18 cellular contexts compared by ENCODE assay signal in genomic region chr2:120203341-120204021, GRCh38. TPM values are rescaled to one million over a fixed set of nuclear protein-coding genes. Genes with fewer than 3 reads are reported as not detected.
DNase-seq lines count a peak whose midpoint lies in the region; ATAC-seq and TF ChIP-seq lines count a peak whose summit lies in the region.
"Had no signal": no experiment of that assay in that cellular context is flagged by ENCODE, and none has a peak within 500 bp of the region (broad histone marks: within the 10 kb centered on the region; RNA-seq: fewer than 3 reads in every experiment).

No MANE protein-coding gene starts in this region.

- TF ChIP-seq CTCF in CD14-positive monocyte (IDR thresholded peaks at IDR 0.05), result no peak
- no peak for TF ChIP-seq CTCF in IMR-90 (conservative IDR thresholded peaks at IDR 0.05; ENCODE audit: low read depth, low read length)

- 66% methylated on average over 5 of the region's 9 CpGs; no CpG with 5 or more reads in 1 of the 2 experiments for WGBS in IMR-90 (ENCODE audit: extremely low coverage in 2 of 2, insufficient read length in 1 of 2), 2 experiments
- WGBS in neuronal stem cell (ENCODE audit: extremely low coverage in 2 of 2, insufficient read length in 2 of 2, insufficient replicate concordance in 1 of 2), 2 donors, result no CpG with 5 or more reads among the region's 9 CpGs

- no peak overlapping the region for H3K4ac ChIP-seq in IMR-90 (ENCODE audit: low read depth, low read length)
- no peak overlapping the region for H3K4ac ChIP-seq in neuronal stem cell (ENCODE audit: low read length)

- no peak overlapping the region for H4K5ac ChIP-seq in IMR-90 (ENCODE audit: low read depth, low read length)

- H3K4me3 Mint-ChIP-seq in CD14-positive monocyte, result peak overlapping the region in 1 of 2 donors; percentile 53
- no peak overlapping the region for H3K4me3 Mint-ChIP-seq in activated T-helper 1 cell treated with anti-CD3 and anti-CD28 coated beads, Interleukin-12 subunit alpha, Interleukin-12 subunit beta, Interleukin-2, Interleukin-4 antibody, amounts not matched to agents 30 ng/mL and 10 ng/mL and 1 ng/mL, durations not matched to agents 14 hours and 24 hours and 36 hours
- H3K4me3 Mint-ChIP-seq: activated naive CD8-positive, alpha-beta T cell; activated T-cell treated with anti-CD3 and anti-CD28 coated beads, Interleukin-2, amount 50 U/mL, for 24 hours; HFFc6; stimulated activated effector memory CD8-positive, alpha-beta T cell treated with anti-CD3 and anti-CD28 coated beads, Interleukin-12 subunit alpha, Interleukin-12 subunit beta, amount 100 ng/mL, for 72 hours had no signal

- peaks cover 21% of the 10 kb centered on the region for H3K4me1 Mint-ChIP-seq in CD14-positive monocyte
- peaks cover 8% of the 10 kb centered on the region for H3K4me1 Mint-ChIP-seq in activated T-helper 1 cell treated with anti-CD3 and anti-CD28 coated beads, Interleukin-12 subunit alpha, Interleukin-12 subunit beta, Interleukin-2, Interleukin-4 antibody, amounts not matched to agents 30 ng/mL and 10 ng/mL and 1 ng/mL, durations not matched to agents 14 hours and 24 hours and 36 hours (ENCODE audit: low read depth)
- H3K4me1 Mint-ChIP-seq: stimulated activated effector memory CD8-positive, alpha-beta T cell treated with anti-CD3 and anti-CD28 coated beads, Interleukin-12 subunit alpha, Interleukin-12 subunit beta, amount 100 ng/mL, for 72 hours had no signal

- no peak overlapping the region for H2AK9ac ChIP-seq in IMR-90 (replicated peaks; ENCODE audit: low read depth, low read length, poor library complexity)

- H3K4me2 ChIP-seq in IMR-90 (ENCODE audit: low read depth, low read length) (no peak overlapping the region), neuronal stem cell (ENCODE audit: insufficient read depth, low read length, poor library complexity, severe bottlenecking) (no peak overlapping the region)
- H3K4me2 ChIP-seq: smooth muscle cell had no signal

- in situ Hi-C loops in IMR-90 (cut with MboI; ENCODE audit: low sequenced_read_pairs), result no loop called here

- no peak overlapping the region for H2BK12ac ChIP-seq in neuronal stem cell (ENCODE audit: low read length)

- TF ChIP-seq POLR2A in IMR-90 (IDR thresholded peaks at IDR 0.05; ENCODE audit: low read depth, low read length), result no peak

- POLR2A ChIA-PET in IMR-90 (lab: Charles Lee; ENCODE audit: unreplicated experiment), result no interaction called here

- H3K9ac ChIP-seq in IMR-90 (ENCODE audit: low read depth, low read length) (no peak overlapping the region), neuronal stem cell (ENCODE audit: low read depth, low read length, poor library complexity) (no peak overlapping the region)

- H3K9me1 ChIP-seq in IMR-90 (ENCODE audit: insufficient read depth, low read length), result no peaks in the 10 kb centered on the region

- TF ChIP-seq RAD21 in IMR-90 (IDR thresholded peaks at IDR 0.05; ENCODE audit: low read length), result no peak

- no peak overlapping the region for H2BK20ac ChIP-seq in IMR-90 (ENCODE audit: low read depth, low read length)

- ATAC-seq in IMR-90 (ENCODE audit: low read depth), result no peak
- peak; percentile 21 for ATAC-seq in Right ventricle myocardium superior (ENCODE audit: poor library complexity)
- no peak for ATAC-seq in HG03159 (IDR thresholded peaks at IDR 0.05; ENCODE audit: unreplicated experiment)

- H2BK120ac ChIP-seq in IMR-90 (ENCODE audit: low read depth, low read length), result no peak overlapping the region
- no peak overlapping the region for H2BK120ac ChIP-seq in neuronal stem cell (ENCODE audit: low read depth, low read length)

- H3K9me3 ChIP-seq in IMR-90 (ENCODE audit: control insufficient read depth, insufficient read depth, low read length), result no peaks in the 10 kb centered on the region
- H3K9me3 ChIP-seq in neuronal stem cell (replicated peaks in 1 of 2; ENCODE audit: control insufficient read depth in 2 of 2, insufficient read depth in 1 of 2, low read depth in 1 of 2, low read length in 2 of 2), result no peaks in the 10 kb centered on the region

- H3K36me3 ChIP-seq in IMR-90 (ENCODE audit: control insufficient read depth, insufficient read depth, low read length) (no peaks in the 10 kb centered on the region), neuronal stem cell (replicated peaks in 1 of 2; ENCODE audit: control insufficient read depth in 2 of 2, insufficient read depth in 2 of 2, low read length in 2 of 2) (no peaks in the 10 kb centered on the region)
- H3K36me3 ChIP-seq: esophagus squamous epithelium had no signal

- intact Hi-C loops in CD14-positive monocyte (cut with micrococcal nuclease), result no loop called here
- intact Hi-C loops in IMR-90 (cut with micrococcal nuclease), result no loop called here
- intact Hi-C loops in Right ventricle myocardium superior (cut with DNase I), result no loop called here
- intact Hi-C loops in activated T-helper 1 cell treated with anti-CD3 and anti-CD28 coated beads, Interleukin-12 subunit alpha, Interleukin-12 subunit beta, Interleukin-2, Interleukin-4 antibody, amounts not matched to agents 30 ng/mL and 10 ng/mL and 1 ng/mL, durations not matched to agents 14 hours and 24 hours and 36 hours (cut with micrococcal nuclease), result no loop called here

- no peak for DNase-seq in CD14-positive monocyte (ENCODE audit: low spot score)
- DNase-seq in IMR-90, result no peak
- DNase-seq in Right ventricle myocardium superior, result no peak
- no peak for DNase-seq in neuronal stem cell (ENCODE audit: low spot score)
- DNase-seq in NCI-H226, result no peak
- no peak for DNase-seq in stimulated activated CD8-positive, alpha-beta memory T cell treated with anti-CD3 and anti-CD28 coated beads, Interleukin-4, amount 100 ng/mL, for 48 hours
- no peak for DNase-seq in activated T-helper 1 cell treated with anti-CD3 and anti-CD28 coated beads, Interleukin-12 subunit alpha, Interleukin-12 subunit beta, Interleukin-2, Interleukin-4 antibody, amounts not matched to agents 30 ng/mL and 10 ng/mL and 1 ng/mL, durations not matched to agents 14 hours and 24 hours and 36 hours (ENCODE audit: low spot score)
- DNase-seq: activated CD4-positive, alpha-beta T cell treated with anti-CD3 and anti-CD28 coated beads, Interleukin-2, amount 50 U/mL, for 1 hour; activated T-cell treated with anti-CD3 and anti-CD28 coated beads, Interleukin-2, amount 50 U/mL, for 24 hours; C1 segment of cervical spinal cord; esophagus squamous epithelium; glutamatergic neuron; HFFc6; NCI-H1092 had no signal

- H3K79me1 ChIP-seq in IMR-90 (ENCODE audit: low read depth in 1 of 2, low read length in 2 of 2) (no peaks in the 10 kb centered on the region), neuronal stem cell (ENCODE audit: low read depth, low read length) (no peaks in the 10 kb centered on the region)

- no peak overlapping the region for H2BK5ac ChIP-seq in IMR-90 (ENCODE audit: low read depth, low read length, poor library complexity, severe bottlenecking)
- H2BK5ac ChIP-seq in neuronal stem cell (ENCODE audit: low read length), result no peak overlapping the region

- H3K18ac ChIP-seq in IMR-90 (ENCODE audit: low read depth, low read length) (no peak overlapping the region), neuronal stem cell (ENCODE audit: low read length) (no peak overlapping the region)

- H2AK5ac ChIP-seq in IMR-90 (ENCODE audit: low read depth, low read length), result no peak overlapping the region
- H2AK5ac ChIP-seq in neuronal stem cell (ENCODE audit: low read depth, low read length), result no peak overlapping the region

- H2BK15ac ChIP-seq in IMR-90 (ENCODE audit: low read depth, low read length), result no peak overlapping the region
- no peak overlapping the region for H2BK15ac ChIP-seq in neuronal stem cell (ENCODE audit: low read length)

- no peak overlapping the region for H3K14ac ChIP-seq in IMR-90 (replicated peaks; ENCODE audit: low read depth, low read length)
- H3K14ac ChIP-seq in neuronal stem cell (ENCODE audit: low read length), result no peak overlapping the region

- H3K23ac ChIP-seq in IMR-90 (ENCODE audit: low read depth, low read length) (no peak overlapping the region), neuronal stem cell (ENCODE audit: low read depth, low read length, poor library complexity) (no peak overlapping the region)

- H3K4me3 ChIP-seq in IMR-90 (ENCODE audit: insufficient read depth, low read depth, low read length) (no peak overlapping the region), neuronal stem cell (ENCODE audit: low read length in 2 of 2) (no peak overlapping the region)
- H3K4me3 ChIP-seq: esophagus squamous epithelium, smooth muscle cell had no signal

- H2AFZ ChIP-seq in IMR-90 (replicated peaks; ENCODE audit: low read length, poor library complexity) (peak overlapping the region; percentile 33), neuronal stem cell (ENCODE audit: low read length) (peak overlapping the region; percentile 19)

- no TSS peak for BruUV-seq in IMR-90 (replicated peaks; lab: Mats Ljungman, UMichigan)

- H3K56ac ChIP-seq in IMR-90 (ENCODE audit: extremely low read depth, insufficient read depth, low read length), result no peak overlapping the region

- dilution Hi-C loops in IMR-90 (cut with HindIII; ENCODE audit: low sequenced_read_pairs, unreplicated experiment), result no loop called here

- H4K91ac ChIP-seq in IMR-90 (ENCODE audit: insufficient read depth, low read depth, low read length) (no peak overlapping the region), neuronal stem cell (ENCODE audit: low read depth, low read length, poor library complexity) (no peak overlapping the region)

- peak overlapping the region in 5 of 7 donors; percentile 40 to 76 (median 63) for H3K27ac Mint-ChIP-seq in CD14-positive monocyte
- H3K27ac Mint-ChIP-seq in activated T-helper 1 cell treated with anti-CD3 and anti-CD28 coated beads, Interleukin-12 subunit alpha, Interleukin-12 subunit beta, Interleukin-2, Interleukin-4 antibody, amounts not matched to agents 30 ng/mL and 10 ng/mL and 1 ng/mL, durations not matched to agents 14 hours and 24 hours and 36 hours, result no peak overlapping the region
- H3K27ac Mint-ChIP-seq: activated naive CD8-positive, alpha-beta T cell; activated T-cell treated with anti-CD3 and anti-CD28 coated beads, Interleukin-2, amount 50 U/mL, for 24 hours; HFFc6 had no signal

- H3K27me3 ChIP-seq in IMR-90 (ENCODE audit: control insufficient read depth, insufficient read depth, low read length) (peaks cover 2% of the 10 kb centered on the region; the same call in 1 of the 2 replicates), neuronal stem cell (ENCODE audit: control insufficient read depth in 3 of 3, insufficient read depth in 3 of 3, low read depth in 1 of 3, low read length in 3 of 3) (peaks cover 0 to 13% (median 0%) of the 10 kb centered on the region in 3 experiments)
- H3K27me3 ChIP-seq: esophagus squamous epithelium had no signal

- H3K4me1 ChIP-seq in IMR-90 (ENCODE audit: control insufficient read depth, insufficient read depth, low read length) (no peaks in the 10 kb centered on the region), neuronal stem cell (ENCODE audit: control insufficient read depth in 2 of 2, insufficient read depth in 1 of 2, low read depth in 1 of 2, low read length in 2 of 2) (peaks cover 0 to 3% of the 10 kb centered on the region in 2 donors)

- peaks cover 0 to 6% (median 3%) of the 10 kb centered on the region in 7 donors for H3K9me3 Mint-ChIP-seq in CD14-positive monocyte
- H3K9me3 Mint-ChIP-seq in activated T-helper 1 cell treated with anti-CD3 and anti-CD28 coated beads, Interleukin-12 subunit alpha, Interleukin-12 subunit beta, Interleukin-2, Interleukin-4 antibody, amounts not matched to agents 30 ng/mL and 10 ng/mL and 1 ng/mL, durations not matched to agents 14 hours and 24 hours and 36 hours, result peaks cover 8% of the 10 kb centered on the region
- H3K9me3 Mint-ChIP-seq: stimulated activated effector memory CD8-positive, alpha-beta T cell treated with anti-CD3 and anti-CD28 coated beads, Interleukin-12 subunit alpha, Interleukin-12 subunit beta, amount 100 ng/mL, for 72 hours had no signal

- H4K20me1 ChIP-seq in IMR-90 (ENCODE audit: insufficient read depth, low read length), result no peaks in the 10 kb centered on the region; the same call in 1 of the 2 replicates

- no peak overlapping the region for H3K27ac ChIP-seq in IMR-90 (ENCODE audit: insufficient read depth, low read length)
- H3K27ac ChIP-seq in neuronal stem cell (replicated peaks; ENCODE audit: low read length), result no peak overlapping the region
- H3K27ac ChIP-seq: esophagus squamous epithelium had no signal

- H3K36me3 Mint-ChIP-seq in CD14-positive monocyte, result no peaks in the 10 kb centered on the region
- H3K36me3 Mint-ChIP-seq in activated T-helper 1 cell treated with anti-CD3 and anti-CD28 coated beads, Interleukin-12 subunit alpha, Interleukin-12 subunit beta, Interleukin-2, Interleukin-4 antibody, amounts not matched to agents 30 ng/mL and 10 ng/mL and 1 ng/mL, durations not matched to agents 14 hours and 24 hours and 36 hours (ENCODE audit: low read depth), result peaks cover 2% of the 10 kb centered on the region
- H3K36me3 Mint-ChIP-seq: stimulated activated effector memory CD8-positive, alpha-beta T cell treated with anti-CD3 and anti-CD28 coated beads, Interleukin-12 subunit alpha, Interleukin-12 subunit beta, amount 100 ng/mL, for 72 hours had no signal

- H4K8ac ChIP-seq in IMR-90 (ENCODE audit: low read depth in 2 of 2, low read length in 2 of 2) (no peak overlapping the region), neuronal stem cell (ENCODE audit: low read depth, low read length) (no peak overlapping the region)

- H3K27me3 Mint-ChIP-seq in CD14-positive monocyte (ENCODE audit: low read depth in 3 of 3), result peaks cover 0 to 3% (median 0%) of the 10 kb centered on the region in 3 donors
- H3K27me3 Mint-ChIP-seq in activated T-helper 1 cell treated with anti-CD3 and anti-CD28 coated beads, Interleukin-12 subunit alpha, Interleukin-12 subunit beta, Interleukin-2, Interleukin-4 antibody, amounts not matched to agents 30 ng/mL and 10 ng/mL and 1 ng/mL, durations not matched to agents 14 hours and 24 hours and 36 hours (ENCODE audit: insufficient read depth), result peaks cover 4% of the 10 kb centered on the region
- H3K27me3 Mint-ChIP-seq: activated naive CD8-positive, alpha-beta T cell; activated T-cell treated with anti-CD3 and anti-CD28 coated beads, Interleukin-2, amount 50 U/mL, for 24 hours had no signal

- CTCF ChIA-PET in IMR-90 (lab: Yijun Ruan, JAX), result interaction anchor here (0.6 kb wide), 1 partner anchor 110 kb away, joined by 3 read pairs; no protein-coding TSS in a partner anchor

RNA-seq across cellular contexts. Expression of gene TMEM185B, which starts 19.7 kb away (rescaled TPM):
- polyA plus RNA-seq in CD14-positive monocyte (10 to 100 TPM; 18.1 to 20.4 TPM), IMR-90 (2012; rRNA removed) (25.2 and 26.1 TPM in 2 replicates)
- total RNA-seq in IMR-90 (2012; rRNA removed) (16.4 and 17.7 TPM in 2 replicates), Right ventricle myocardium superior (21.1 TPM)
- 21.9 and 30.3 TPM in 2 replicates for polyA plus RNA-seq in IMR-90 (2012; cell fraction: cytosol; rRNA removed)
- polyA plus RNA-seq in IMR-90 (2012; cell fraction: nucleus; rRNA removed; ENCODE audit: low replicate concordance), result 8.1 and 11.7 TPM in 2 replicates
- 14.5 TPM for polyA plus RNA-seq in neuronal stem cell (2013, experiment 1 of 2)
- 14.5 TPM for polyA plus RNA-seq in neuronal stem cell (2013, experiment 2 of 2)
- 47.9 and 48.6 TPM in 2 replicates for total RNA-seq in activated T-helper 1 cell treated with anti-CD3 and anti-CD28 coated beads, Interleukin-12 subunit alpha, Interleukin-12 subunit beta, Interleukin-2, Interleukin-4 antibody, amounts not matched to agents 30 ng/mL and 10 ng/mL and 1 ng/mL, durations not matched to agents 14 hours and 24 hours and 36 hours

RNA-seq across cellular contexts. Expression of gene RALB, which starts 49.2 kb away (rescaled TPM):
- polyA plus RNA-seq in CD14-positive monocyte (100 to 1,000 TPM; 139 to 163 TPM), IMR-90 (2012; rRNA removed) (38.0 and 54.7 TPM in 2 replicates)
- total RNA-seq in IMR-90 (2012; rRNA removed) (53.6 and 75.3 TPM in 2 replicates), Right ventricle myocardium superior (48.8 TPM)
- polyA plus RNA-seq in IMR-90 (2012; cell fraction: cytosol; rRNA removed), result 14.8 and 19.0 TPM in 2 replicates
- polyA plus RNA-seq in IMR-90 (2012; cell fraction: nucleus; rRNA removed; ENCODE audit: low replicate concordance), result 4.3 and 18.5 TPM in 2 replicates
- polyA plus RNA-seq in neuronal stem cell (2013, experiment 1 of 2), result 43.4 TPM
- 44.2 TPM for polyA plus RNA-seq in neuronal stem cell (2013, experiment 2 of 2)
- 79.7 and 84.2 TPM in 2 replicates for total RNA-seq in activated T-helper 1 cell treated with anti-CD3 and anti-CD28 coated beads, Interleukin-12 subunit alpha, Interleukin-12 subunit beta, Interleukin-2, Interleukin-4 antibody, amounts not matched to agents 30 ng/mL and 10 ng/mL and 1 ng/mL, durations not matched to agents 14 hours and 24 hours and 36 hours
